Comparison of ENCODE assay signal across 18 cellular contexts in genomic region chr20:59008715-59009336, GRCh38. TPM values are rescaled to one million over a fixed set of nuclear protein-coding genes. Genes with fewer than 3 reads are reported as not detected.
DNase-seq lines count a peak whose midpoint lies in the region; ATAC-seq and TF ChIP-seq lines count a peak whose summit lies in the region.
"Had no signal": no experiment of that assay in that cellular context is flagged by ENCODE, and none has a peak within 500 bp of the region (broad histone marks: within the 10 kb centered on the region; RNA-seq: fewer than 3 reads in every experiment).

No MANE protein-coding gene starts in this region.

- peak overlapping the region; percentile 98 for H3K27ac Mint-ChIP-seq in activated B cell treated with CpG ODN at 0.5 μM for 24 hours
- H3K27ac Mint-ChIP-seq in stimulated activated memory B cell treated with anti-CD40 and anti-IgM and Interleukin-4, amounts not matched to agents 10 μg/mL and 1 μg/mL and 100 μg/mL, for 72 hours: peak overlapping the region; percentile 96
- H3K27ac Mint-ChIP-seq: type B pancreatic cell had no signal

- H3F3A ChIP-seq in DOHH2 (ENCODE audit: control insufficient read depth, insufficient read depth): peaks cover 9% of the 10 kb centered on the region

- H3K27ac ChIP-seq in DOHH2 (ENCODE audit: low read depth, low read length) (no peak overlapping the region), muscle layer of colon (ENCODE audit: low read depth, low read length) (peak overlapping the region; percentile 46), body of pancreas (no peak overlapping the region)

- no peaks in the 10 kb centered on the region for H3K9me3 ChIP-seq in DOHH2 (ENCODE audit: control insufficient read depth, insufficient read depth, low read length)
- H3K9me3 ChIP-seq in muscle layer of colon (ENCODE audit: low read length): no peaks in the 10 kb centered on the region
- no peaks in the 10 kb centered on the region for H3K9me3 ChIP-seq in body of pancreas

- ATAC-seq in activated B cell treated with CpG ODN at 0.5 μM for 24 hours (ENCODE audit: low read depth) (no peak), body of pancreas (no peak)
- ATAC-seq in stimulated activated memory B cell treated with anti-CD40 and anti-IgM and Interleukin-4, amounts not matched to agents 10 μg/mL and 1 μg/mL and 100 μg/mL, for 72 hours: no peak
- ATAC-seq: PC-3 had no signal

- no peak for TF ChIP-seq POLR2A in body of pancreas (IDR thresholded peaks at IDR 0.05)

- H3K9ac ChIP-seq in muscle layer of colon (ENCODE audit: low read length): no peak overlapping the region

- H3K27me3 ChIP-seq in DOHH2 (ENCODE audit: control insufficient read depth, low read length) (no peaks in the 10 kb centered on the region), muscle layer of colon (ENCODE audit: control insufficient read depth in 1 of 2, insufficient read depth in 2 of 2, low read length in 2 of 2) (no peaks in the 10 kb centered on the region), body of pancreas (no peaks in the 10 kb centered on the region)

- H3K9me2 ChIP-seq in DOHH2 (replicated peaks; ENCODE audit: control insufficient read depth, low read length): no peaks in the 10 kb centered on the region

- CTCF ChIA-PET in activated B cell treated with CpG ODN at 0.5 μM for 24 hours (lab: Charles Lee): interaction anchor here (1.3 kb wide), 1 partner anchor 23 kb away, joined by 5 read pairs; the partner anchor contains the start of gene ATP5F1E

- H4K20me1 ChIP-seq in DOHH2 (ENCODE audit: control insufficient read depth, insufficient read depth, low read depth, low read length): peaks cover 5% of the 10 kb centered on the region; the same call in 1 of the 2 replicates

- H3K36me3 ChIP-seq in DOHH2 (ENCODE audit: control insufficient read depth, low read length): peaks cover 21% of the 10 kb centered on the region
- H3K36me3 ChIP-seq in muscle layer of colon (ENCODE audit: insufficient read depth, low read length): no peaks in the 10 kb centered on the region
- no peaks in the 10 kb centered on the region for H3K36me3 ChIP-seq in body of pancreas (replicated peaks in 1 of 2; ENCODE audit: insufficient read depth in 1 of 2, low read depth in 2 of 2)

- intact Hi-C loops in activated B cell treated with CpG ODN at 0.5 μM for 24 hours (cut with micrococcal nuclease): loop anchor here (1.0 to 10.0 kb wide), 6 partner anchors 7 to 1524 kb away; partner anchors contain the start of genes RAB22A, STX16 and ZNF831
- intact Hi-C loops in body of pancreas (cut with DNase I): no loop called here

- TF ChIP-seq CTCF in DOHH2 (IDR thresholded peaks at IDR 0.05; ENCODE audit: low read depth, low read length, poor library complexity, severe bottlenecking) (no peak), activated B cell treated with CpG ODN at 0.5 μM for 24 hours (IDR thresholded peaks at IDR 0.05) (no peak), body of pancreas (IDR thresholded peaks at IDR 0.05) (no peak)

- peak overlapping the region; percentile 35 for H3K4me3 Mint-ChIP-seq in activated B cell treated with CpG ODN at 0.5 μM for 24 hours
- peak overlapping the region; percentile 87 for H3K4me3 Mint-ChIP-seq in stimulated activated memory B cell treated with anti-CD40 and anti-IgM and Interleukin-4, amounts not matched to agents 10 μg/mL and 1 μg/mL and 100 μg/mL, for 72 hours
- H3K4me3 Mint-ChIP-seq: type B pancreatic cell had no signal

- DNase-seq in activated B cell treated with CpG ODN at 0.5 μM for 24 hours (no peak), body of pancreas (no peak), occipital lobe (lab: John Stamatoyannopoulos, UW) (no peak)
- DNase-seq in stimulated activated CD4-positive, alpha-beta T cell treated with anti-CD3 and anti-CD28 coated beads, Interleukin-15, amount 100 ng/mL, for 24 hours: no peak
- DNase-seq: activated CD4-positive, CD25-positive, alpha-beta regulatory T cell; activated gamma-delta T cell; effector memory CD4-positive, alpha-beta T cell; HCEC 1CT; NCI-H526 treated with DMSO at 0.1 percent for 48 hours; PC-3 had no signal

- H3K27me3 Mint-ChIP-seq in activated B cell treated with CpG ODN at 0.5 μM for 24 hours: no peaks in the 10 kb centered on the region
- H3K27me3 Mint-ChIP-seq in stimulated activated memory B cell treated with anti-CD40 and anti-IgM and Interleukin-4, amounts not matched to agents 10 μg/mL and 1 μg/mL and 100 μg/mL, for 72 hours: no peaks in the 10 kb centered on the region
- H3K27me3 Mint-ChIP-seq: central memory CD8-positive, alpha-beta T cell; type B pancreatic cell had no signal

- H3K4me1 ChIP-seq in DOHH2 (ENCODE audit: control insufficient read depth, low read length) (peaks cover 59% of the 10 kb centered on the region), muscle layer of colon (ENCODE audit: insufficient read depth, low read length) (peaks cover 22% of the 10 kb centered on the region), body of pancreas (peaks cover 40% of the 10 kb centered on the region)

- H3K36me3 Mint-ChIP-seq in activated B cell treated with CpG ODN at 0.5 μM for 24 hours (ENCODE audit: low read depth): peaks cover 18% of the 10 kb centered on the region
- H3K36me3 Mint-ChIP-seq in stimulated activated memory B cell treated with anti-CD40 and anti-IgM and Interleukin-4, amounts not matched to agents 10 μg/mL and 1 μg/mL and 100 μg/mL, for 72 hours: peaks cover 35% of the 10 kb centered on the region
- H3K36me3 Mint-ChIP-seq: type B pancreatic cell had no signal

- no peak overlapping the region for H3K4me3 ChIP-seq in DOHH2 (ENCODE audit: low read length)
- H3K4me3 ChIP-seq in muscle layer of colon (ENCODE audit: low read depth in 1 of 2, low read length in 2 of 2): no peak overlapping the region
- no peak overlapping the region for H3K4me3 ChIP-seq in body of pancreas

- H3K4me1 Mint-ChIP-seq in activated B cell treated with CpG ODN at 0.5 μM for 24 hours: peaks cover 47% of the 10 kb centered on the region
- peaks cover 59% of the 10 kb centered on the region for H3K4me1 Mint-ChIP-seq in stimulated activated memory B cell treated with anti-CD40 and anti-IgM and Interleukin-4, amounts not matched to agents 10 μg/mL and 1 μg/mL and 100 μg/mL, for 72 hours

- peak overlapping the region; percentile 91; the same call in 1 of the 2 replicates for H3K4me2 ChIP-seq in DOHH2 (ENCODE audit: low read length)

- peaks cover 30% of the 10 kb centered on the region for H3K79me2 ChIP-seq in DOHH2 (ENCODE audit: control insufficient read depth, low read length)

- no peaks in the 10 kb centered on the region for H3K9me3 Mint-ChIP-seq in activated B cell treated with CpG ODN at 0.5 μM for 24 hours
- no peaks in the 10 kb centered on the region for H3K9me3 Mint-ChIP-seq in stimulated activated memory B cell treated with anti-CD40 and anti-IgM and Interleukin-4, amounts not matched to agents 10 μg/mL and 1 μg/mL and 100 μg/mL, for 72 hours
- H3K9me3 Mint-ChIP-seq: central memory CD8-positive, alpha-beta T cell; type B pancreatic cell had no signal

- 81 to 85% methylated on average over 3 to 8 of the region's 8 CpGs for WGBS in body of pancreas, 2 donors

- POLR2A ChIA-PET in activated B cell treated with CpG ODN at 0.5 μM for 24 hours (lab: Charles Lee): interaction anchor here (0.5 to 3.5 kb wide), 20 partner anchors 8 to 1610 kb away, joined by 3 to 89 read pairs (median 4); partner anchors contain the start of genes ATP5F1E, PRELID3B, TUBB1 and ZBP1

RNA-seq across cellular contexts. Expression of gene CTSZ, which starts 1.8 kb away (rescaled TPM):
- 262 and 278 TPM in 2 replicates for total RNA-seq in activated B cell treated with CpG ODN at 0.5 μM for 24 hours
- total RNA-seq in body of pancreas: 10 to 100 TPM; 54.1 to 89.8 TPM
- 12.2 TPM for total RNA-seq in occipital lobe

RNA-seq across cellular contexts. Expression of gene TUBB1, which starts 10.4 kb away (rescaled TPM):
- 0.05 and 0.09 TPM in 2 replicates for total RNA-seq in activated B cell treated with CpG ODN at 0.5 μM for 24 hours
- total RNA-seq in body of pancreas: not detected
- 0.47 TPM for total RNA-seq in occipital lobe
- total RNA-seq: LHCN-M2; PC-3; SK-MEL-5; T-helper 2 cell treated with Interferon-gamma antibody and Interleukin-4, amounts not matched to agents 100 ng/mL and 5 ng/mL, for 36 hours had no signal

RNA-seq across cellular contexts. Expression of gene ATP5F1E, which starts 23.3 kb away (rescaled TPM):
- total RNA-seq in activated B cell treated with CpG ODN at 0.5 μM for 24 hours (84.0 and 86.1 TPM in 2 replicates), body of pancreas (10 to 100 TPM; 16.2 to 16.6 TPM), occipital lobe (28.7 TPM)

RNA-seq across cellular contexts. Expression of gene NELFCD, which starts 27.8 kb away (rescaled TPM):
- total RNA-seq in activated B cell treated with CpG ODN at 0.5 μM for 24 hours (97.2 and 107 TPM in 2 replicates), body of pancreas (10 to 100 TPM; 35.9 to 45.9 TPM), occipital lobe (45.7 TPM)

RNA-seq across cellular contexts. Expression of gene PRELID3B, which starts 33.8 kb away (rescaled TPM):
- total RNA-seq in activated B cell treated with CpG ODN at 0.5 μM for 24 hours (54.2 and 58.4 TPM in 2 replicates), body of pancreas (10 to 100 TPM; 20.8 to 29.3 TPM), occipital lobe (61.3 TPM)
